1 cellular context compared by ENCODE assay signal in the genomic region with DNA sequence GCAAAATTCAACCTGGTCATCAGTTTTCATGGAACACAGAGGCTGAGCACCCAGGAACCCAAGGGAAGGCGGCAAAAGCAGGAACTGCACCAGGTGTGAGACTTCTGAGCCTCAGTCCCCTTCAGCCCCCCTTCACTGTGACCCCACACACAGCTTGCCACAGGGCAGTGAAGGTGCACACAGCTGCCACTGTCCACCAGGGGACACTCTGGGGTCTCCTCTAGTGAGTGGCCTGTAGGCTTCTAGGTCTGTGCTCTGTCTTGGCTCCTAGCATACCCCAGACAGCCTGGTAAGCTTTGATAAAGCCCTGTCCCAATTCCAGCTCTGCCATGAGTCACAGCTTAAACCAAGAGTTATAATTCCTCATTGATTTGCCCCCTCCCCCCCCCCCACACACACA.
TF ChIP-seq lines count a peak whose summit lies in the region.

No MANE protein-coding gene starts in this region.

TF ChIP-seq in IMR-90, 13 proteins besides CTCF, POLR2A, EP300 and RAD21:
- TF ChIP-seq CEBPB (IDR thresholded peaks at IDR 0.05; ENCODE audit: low read depth, low read length) (no peak), SMC3 (IDR thresholded peaks at IDR 0.05; ENCODE audit: low read depth, low read length) (no peak), BHLHE40 (IDR thresholded peaks at IDR 0.05; ENCODE audit: low read depth, low read length) (no peak), RFX5 (IDR thresholded peaks at IDR 0.05; ENCODE audit: low read depth, low read length) (no peak), MAZ (IDR thresholded peaks at IDR 0.05; ENCODE audit: borderline replicate concordance, low read depth, low read length) (no peak), MXI1 (IDR thresholded peaks at IDR 0.05; ENCODE audit: borderline replicate concordance, low read depth, low read length) (no peak), MAFK (IDR thresholded peaks at IDR 0.05; ENCODE audit: low read depth, low read length) (no peak), RCOR1 (IDR thresholded peaks at IDR 0.05; ENCODE audit: insufficient replicate concordance, low read length) (no peak), FOS (IDR thresholded peaks at IDR 0.05; ENCODE audit: low read depth, low read length) (no peak), NFE2L2 (IDR thresholded peaks at IDR 0.05; ENCODE audit: low read depth, low read length) (no peak), CHD1 (IDR thresholded peaks at IDR 0.05; ENCODE audit: low read depth, low read length) (no peak)
- TF ChIP-seq, protein P1, sequence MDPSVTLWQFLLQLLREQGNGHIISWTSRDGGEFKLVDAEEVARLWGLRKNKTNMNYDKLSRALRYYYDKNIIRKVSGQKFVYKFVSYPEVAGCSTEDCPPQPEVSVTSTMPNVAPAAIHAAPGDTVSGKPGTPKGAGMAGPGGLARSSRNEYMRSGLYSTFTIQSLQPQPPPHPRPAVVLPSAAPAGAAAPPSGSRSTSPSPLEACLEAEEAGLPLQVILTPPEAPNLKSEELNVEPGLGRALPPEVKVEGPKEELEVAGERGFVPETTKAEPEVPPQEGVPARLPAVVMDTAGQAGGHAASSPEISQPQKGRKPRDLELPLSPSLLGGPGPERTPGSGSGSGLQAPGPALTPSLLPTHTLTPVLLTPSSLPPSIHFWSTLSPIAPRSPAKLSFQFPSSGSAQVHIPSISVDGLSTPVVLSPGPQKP (IDR thresholded peaks at IDR 0.05; ENCODE audit: borderline replicate concordance, low read depth, low read length): no peak
- TF ChIP-seq, protein P2, sequence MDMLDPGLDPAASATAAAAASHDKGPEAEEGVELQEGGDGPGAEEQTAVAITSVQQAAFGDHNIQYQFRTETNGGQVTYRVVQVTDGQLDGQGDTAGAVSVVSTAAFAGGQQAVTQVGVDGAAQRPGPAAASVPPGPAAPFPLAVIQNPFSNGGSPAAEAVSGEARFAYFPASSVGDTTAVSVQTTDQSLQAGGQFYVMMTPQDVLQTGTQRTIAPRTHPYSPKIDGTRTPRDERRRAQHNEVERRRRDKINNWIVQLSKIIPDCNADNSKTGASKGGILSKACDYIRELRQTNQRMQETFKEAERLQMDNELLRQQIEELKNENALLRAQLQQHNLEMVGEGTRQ (IDR thresholded peaks at IDR 0.05; ENCODE audit: low read depth, low read length): no peak
